Comparison of ENCODE assay signal across 19 cellular contexts in the genomic region with DNA sequence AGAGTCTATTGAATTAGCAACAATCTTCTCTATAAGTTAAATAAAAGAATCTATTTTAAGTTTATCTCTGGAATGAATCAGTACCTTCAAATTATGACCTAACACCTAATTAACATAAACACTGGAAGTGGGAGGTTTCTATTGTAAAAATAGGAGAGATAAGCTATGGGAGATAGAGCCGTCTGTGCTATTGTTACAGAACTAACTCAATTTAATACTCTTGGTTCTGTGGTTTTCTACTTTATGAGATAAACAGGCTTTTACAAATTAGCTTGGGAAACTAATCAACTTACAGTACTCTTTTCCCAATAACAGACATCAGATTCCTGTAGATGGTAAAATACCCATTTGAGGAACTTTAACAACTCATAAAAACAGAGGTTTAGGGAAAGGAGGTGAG.
"Had no signal": no experiment of that assay in that cellular context is flagged by ENCODE, and none has a peak within 500 bp of the region (broad histone marks: within the 10 kb centered on the region; RNA-seq: fewer than 3 reads in every experiment).

No MANE protein-coding gene starts in this region.

- H3K9me3 Mint-ChIP-seq: dendritic cell treated with granulocyte-macrophage colony-stimulating factor and Interleukin-4, amounts not matched to agents 40 ng/mL and 50 ng/mL, for 4 days; memory B cell had no signal

- H3K36me3 ChIP-seq: ovary, right lobe of liver, stomach, vagina had no signal

- H3K36me3 Mint-ChIP-seq: naive B cell had no signal

- H3K27me3 ChIP-seq: ovary, right lobe of liver, stomach, vagina had no signal

- H3K4me3 Mint-ChIP-seq: dendritic cell treated with granulocyte-macrophage colony-stimulating factor and Interleukin-4, amounts not matched to agents 40 ng/mL and 50 ng/mL, for 4 days; memory B cell; naive B cell had no signal

- H3K9me3 ChIP-seq: mucosa of descending colon, ovary, right lobe of liver, stomach, vagina had no signal

- H3K27ac ChIP-seq: ovary, right lobe of liver, stomach, vagina, VCaP had no signal

- H3K4me3 ChIP-seq: mucosa of descending colon, ovary, right lobe of liver, stomach, vagina had no signal

- DNase-seq: activated CD4-positive, CD25-positive, alpha-beta regulatory T cell treated with anti-CD3 and anti-CD28 coated beads, Interleukin-2, amount 50 U/mL, for 72 hours; activated effector memory CD4-positive, alpha-beta T cell treated with Interleukin-2 at 50 U/mL for 16 hours; activated naive CD4-positive, alpha-beta T cell treated with anti-CD3 and anti-CD28 coated beads, Interleukin-2, amount 50 U/mL, for 16 hours; activated T-cell treated with anti-CD3 and anti-CD28 coated beads, Interleukin-2, amount 50 U/mL, for 1 hour; amniotic stem cell; effector memory CD4-positive, alpha-beta T cell; mucosa of descending colon; naive B cell; ovary; right lobe of liver; small intestine; stimulated activated CD4-positive, alpha-beta T cell treated with anti-CD3 and anti-CD28 coated beads, Interleukin-15, amount 100 ng/mL, for 24 hours; stimulated activated CD4-positive, alpha-beta T cell treated with anti-CD3 and anti-CD28 coated beads, Interleukin-2, amount 100 ng/mL, for 48 hours; stomach; trophoblast cell had no signal

- H3K27ac Mint-ChIP-seq: dendritic cell treated with granulocyte-macrophage colony-stimulating factor and Interleukin-4, amounts not matched to agents 40 ng/mL and 50 ng/mL, for 4 days; memory B cell had no signal

- H3K4me1 Mint-ChIP-seq: naive B cell had no signal

- ATAC-seq: mucosa of descending colon, right lobe of liver had no signal

- H3K4me1 ChIP-seq: right lobe of liver had no signal
